In the genomic region with DNA sequence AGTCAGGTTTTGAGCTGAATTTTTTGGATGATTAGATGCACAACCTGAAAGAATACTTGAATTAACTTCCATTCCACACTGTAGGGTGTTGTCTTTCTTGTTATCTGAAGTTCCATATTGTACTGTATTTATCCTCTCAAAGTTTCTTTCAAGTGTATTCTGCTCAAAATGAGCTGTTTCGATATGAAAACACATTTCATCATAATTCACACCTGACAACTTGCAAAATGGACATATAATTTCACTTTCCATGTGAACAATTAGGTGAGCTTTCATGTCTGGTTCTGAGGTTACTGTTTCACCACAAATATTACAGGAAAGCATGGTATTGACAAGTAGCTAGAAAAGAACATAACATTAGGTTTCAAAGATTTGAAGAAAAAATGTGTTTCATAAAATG, we compare ENCODE assay signal across 1 cellular context.
TF ChIP-seq lines count a peak whose summit lies in the region.

No MANE protein-coding gene starts in this region.

TF ChIP-seq in GM23338, 12 proteins besides CTCF, POLR2A, EP300 and RAD21:
- TF ChIP-seq, protein P1, sequence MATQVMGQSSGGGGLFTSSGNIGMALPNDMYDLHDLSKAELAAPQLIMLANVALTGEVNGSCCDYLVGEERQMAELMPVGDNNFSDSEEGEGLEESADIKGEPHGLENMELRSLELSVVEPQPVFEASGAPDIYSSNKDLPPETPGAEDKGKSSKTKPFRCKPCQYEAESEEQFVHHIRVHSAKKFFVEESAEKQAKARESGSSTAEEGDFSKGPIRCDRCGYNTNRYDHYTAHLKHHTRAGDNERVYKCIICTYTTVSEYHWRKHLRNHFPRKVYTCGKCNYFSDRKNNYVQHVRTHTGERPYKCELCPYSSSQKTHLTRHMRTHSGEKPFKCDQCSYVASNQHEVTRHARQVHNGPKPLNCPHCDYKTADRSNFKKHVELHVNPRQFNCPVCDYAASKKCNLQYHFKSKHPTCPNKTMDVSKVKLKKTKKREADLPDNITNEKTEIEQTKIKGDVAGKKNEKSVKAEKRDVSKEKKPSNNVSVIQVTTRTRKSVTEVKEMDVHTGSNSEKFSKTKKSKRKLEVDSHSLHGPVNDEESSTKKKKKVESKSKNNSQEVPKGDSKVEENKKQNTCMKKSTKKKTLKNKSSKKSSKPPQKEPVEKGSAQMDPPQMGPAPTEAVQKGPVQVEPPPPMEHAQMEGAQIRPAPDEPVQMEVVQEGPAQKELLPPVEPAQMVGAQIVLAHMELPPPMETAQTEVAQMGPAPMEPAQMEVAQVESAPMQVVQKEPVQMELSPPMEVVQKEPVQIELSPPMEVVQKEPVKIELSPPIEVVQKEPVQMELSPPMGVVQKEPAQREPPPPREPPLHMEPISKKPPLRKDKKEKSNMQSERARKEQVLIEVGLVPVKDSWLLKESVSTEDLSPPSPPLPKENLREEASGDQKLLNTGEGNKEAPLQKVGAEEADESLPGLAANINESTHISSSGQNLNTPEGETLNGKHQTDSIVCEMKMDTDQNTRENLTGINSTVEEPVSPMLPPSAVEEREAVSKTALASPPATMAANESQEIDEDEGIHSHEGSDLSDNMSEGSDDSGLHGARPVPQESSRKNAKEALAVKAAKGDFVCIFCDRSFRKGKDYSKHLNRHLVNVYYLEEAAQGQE (IDR thresholded peaks at IDR 0.05; ENCODE audit: unreplicated experiment), result no peak
- TF ChIP-seq CREB1 (CRISPR knock-in tag; IDR thresholded peaks at IDR 0.05; ENCODE audit: low read depth) (no peak), EZH2 (IDR thresholded peaks at IDR 0.05; ENCODE audit: low read depth, unreplicated experiment) (no peak), ZNF331 (CRISPR knock-in tag; IDR thresholded peaks at IDR 0.05; ENCODE audit: low read depth) (no peak)
- TF ChIP-seq, protein P2, sequence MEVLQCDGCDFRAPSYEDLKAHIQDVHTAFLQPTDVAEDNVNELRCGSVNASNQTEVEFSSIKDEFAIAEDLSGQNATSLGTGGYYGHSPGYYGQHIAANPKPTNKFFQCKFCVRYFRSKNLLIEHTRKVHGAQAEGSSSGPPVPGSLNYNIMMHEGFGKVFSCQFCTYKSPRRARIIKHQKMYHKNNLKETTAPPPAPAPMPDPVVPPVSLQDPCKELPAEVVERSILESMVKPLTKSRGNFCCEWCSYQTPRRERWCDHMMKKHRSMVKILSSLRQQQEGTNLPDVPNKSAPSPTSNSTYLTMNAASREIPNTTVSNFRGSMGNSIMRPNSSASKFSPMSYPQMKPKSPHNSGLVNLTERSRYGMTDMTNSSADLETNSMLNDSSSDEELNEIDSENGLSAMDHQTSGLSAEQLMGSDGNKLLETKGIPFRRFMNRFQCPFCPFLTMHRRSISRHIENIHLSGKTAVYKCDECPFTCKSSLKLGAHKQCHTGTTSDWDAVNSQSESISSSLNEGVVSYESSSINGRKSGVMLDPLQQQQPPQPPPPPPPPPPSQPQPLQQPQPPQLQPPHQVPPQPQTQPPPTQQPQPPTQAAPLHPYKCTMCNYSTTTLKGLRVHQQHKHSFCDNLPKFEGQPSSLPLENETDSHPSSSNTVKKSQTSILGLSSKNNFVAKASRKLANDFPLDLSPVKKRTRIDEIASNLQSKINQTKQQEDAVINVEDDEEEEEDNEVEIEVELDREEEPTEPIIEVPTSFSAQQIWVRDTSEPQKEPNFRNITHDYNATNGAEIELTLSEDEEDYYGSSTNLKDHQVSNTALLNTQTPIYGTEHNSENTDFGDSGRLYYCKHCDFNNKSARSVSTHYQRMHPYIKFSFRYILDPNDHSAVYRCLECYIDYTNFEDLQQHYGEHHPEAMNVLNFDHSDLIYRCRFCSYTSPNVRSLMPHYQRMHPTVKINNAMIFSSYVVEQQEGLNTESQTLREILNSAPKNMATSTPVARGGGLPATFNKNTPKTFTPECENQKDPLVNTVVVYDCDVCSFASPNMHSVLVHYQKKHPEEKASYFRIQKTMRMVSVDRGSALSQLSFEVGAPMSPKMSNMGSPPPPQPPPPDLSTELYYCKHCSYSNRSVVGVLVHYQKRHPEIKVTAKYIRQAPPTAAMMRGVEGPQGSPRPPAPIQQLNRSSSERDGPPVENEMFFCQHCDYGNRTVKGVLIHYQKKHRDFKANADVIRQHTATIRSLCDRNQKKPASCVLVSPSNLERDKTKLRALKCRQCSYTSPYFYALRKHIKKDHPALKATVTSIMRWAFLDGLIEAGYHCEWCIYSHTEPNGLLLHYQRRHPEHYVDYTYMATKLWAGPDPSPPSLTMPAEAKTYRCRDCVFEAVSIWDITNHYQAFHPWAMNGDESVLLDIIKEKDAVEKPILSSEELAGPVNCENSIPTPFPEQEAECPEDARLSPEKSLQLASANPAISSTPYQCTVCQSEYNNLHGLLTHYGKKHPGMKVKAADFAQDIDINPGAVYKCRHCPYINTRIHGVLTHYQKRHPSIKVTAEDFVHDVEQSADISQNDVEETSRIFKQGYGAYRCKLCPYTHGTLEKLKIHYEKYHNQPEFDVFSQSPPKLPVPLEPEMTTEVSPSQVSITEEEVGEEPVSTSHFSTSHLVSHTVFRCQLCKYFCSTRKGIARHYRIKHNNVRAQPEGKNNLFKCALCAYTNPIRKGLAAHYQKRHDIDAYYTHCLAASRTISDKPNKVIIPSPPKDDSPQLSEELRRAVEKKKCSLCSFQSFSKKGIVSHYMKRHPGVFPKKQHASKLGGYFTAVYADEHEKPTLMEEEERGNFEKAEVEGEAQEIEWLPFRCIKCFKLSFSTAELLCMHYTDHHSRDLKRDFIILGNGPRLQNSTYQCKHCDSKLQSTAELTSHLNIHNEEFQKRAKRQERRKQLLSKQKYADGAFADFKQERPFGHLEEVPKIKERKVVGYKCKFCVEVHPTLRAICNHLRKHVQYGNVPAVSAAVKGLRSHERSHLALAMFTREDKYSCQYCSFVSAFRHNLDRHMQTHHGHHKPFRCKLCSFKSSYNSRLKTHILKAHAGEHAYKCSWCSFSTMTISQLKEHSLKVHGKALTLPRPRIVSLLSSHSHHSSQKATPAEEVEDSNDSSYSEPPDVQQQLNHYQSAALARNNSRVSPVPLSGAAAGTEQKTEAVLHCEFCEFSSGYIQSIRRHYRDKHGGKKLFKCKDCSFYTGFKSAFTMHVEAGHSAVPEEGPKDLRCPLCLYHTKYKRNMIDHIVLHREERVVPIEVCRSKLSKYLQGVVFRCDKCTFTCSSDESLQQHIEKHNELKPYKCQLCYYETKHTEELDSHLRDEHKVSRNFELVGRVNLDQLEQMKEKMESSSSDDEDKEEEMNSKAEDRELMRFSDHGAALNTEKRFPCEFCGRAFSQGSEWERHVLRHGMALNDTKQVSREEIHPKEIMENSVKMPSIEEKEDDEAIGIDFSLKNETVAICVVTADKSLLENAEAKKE (CRISPR knock-in tag; IDR thresholded peaks at IDR 0.05), result no peak
- TF ChIP-seq, protein P3, sequence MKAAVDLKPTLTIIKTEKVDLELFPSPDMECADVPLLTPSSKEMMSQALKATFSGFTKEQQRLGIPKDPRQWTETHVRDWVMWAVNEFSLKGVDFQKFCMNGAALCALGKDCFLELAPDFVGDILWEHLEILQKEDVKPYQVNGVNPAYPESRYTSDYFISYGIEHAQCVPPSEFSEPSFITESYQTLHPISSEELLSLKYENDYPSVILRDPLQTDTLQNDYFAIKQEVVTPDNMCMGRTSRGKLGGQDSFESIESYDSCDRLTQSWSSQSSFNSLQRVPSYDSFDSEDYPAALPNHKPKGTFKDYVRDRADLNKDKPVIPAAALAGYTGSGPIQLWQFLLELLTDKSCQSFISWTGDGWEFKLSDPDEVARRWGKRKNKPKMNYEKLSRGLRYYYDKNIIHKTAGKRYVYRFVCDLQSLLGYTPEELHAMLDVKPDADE (IDR thresholded peaks at IDR 0.05), result no peak
